Comparison of ENCODE assay signal across 7 cellular contexts in the genomic region with DNA sequence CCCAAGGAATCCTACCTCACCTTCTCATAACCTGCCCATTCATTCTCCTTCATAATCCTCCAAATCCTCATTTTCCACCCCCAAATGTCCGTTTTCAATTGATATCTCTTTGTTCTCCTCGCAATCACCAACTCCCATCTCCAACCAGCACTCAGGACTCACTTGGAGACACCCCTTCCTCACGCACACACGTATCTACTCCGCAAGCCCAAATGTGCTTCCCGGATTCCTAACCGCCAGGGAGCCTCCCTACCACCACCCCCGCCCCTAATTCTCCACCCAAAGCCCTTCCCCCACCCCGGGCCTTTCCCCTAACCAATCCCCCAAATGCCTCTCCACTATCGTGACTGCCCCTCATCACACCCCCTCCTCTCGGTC. TPM values are rescaled to one million over a fixed set of nuclear protein-coding genes. Genes with fewer than 3 reads are reported as not detected.
DNase-seq lines count a peak whose midpoint lies in the region; ATAC-seq and TF ChIP-seq lines count a peak whose summit lies in the region.

No MANE protein-coding gene starts in this region.

- H3K4me1 ChIP-seq in H9 (ENCODE audit: insufficient read depth, low read length), result peaks cover 4% of the 10 kb centered on the region; the same call in 1 of the 2 replicates
- peaks cover 2 to 77% (median 24%) of the 10 kb centered on the region in 3 donors for H3K4me1 ChIP-seq in gastroesophageal sphincter
- H3K4me1 ChIP-seq in skeletal muscle satellite cell (ENCODE audit: control insufficient read depth, insufficient read depth, low read length), result peaks cover 23% of the 10 kb centered on the region

- H3K27ac Mint-ChIP-seq in H9 (peak overlapping the region; percentile 92 to 100 (median 100)), T-cell (peak overlapping the region; percentile 98 to 99)

- peaks cover 10% of the 10 kb centered on the region for H3K79me1 ChIP-seq in H9 (ENCODE audit: insufficient read depth, low read depth, low read length, poor library complexity, severe bottlenecking)

- no peak overlapping the region for H3K4ac ChIP-seq in H9 (ENCODE audit: low read depth, low read length)

- no peak overlapping the region for H2BK15ac ChIP-seq in H9 (ENCODE audit: low read depth, low read length)

- no peak for TF ChIP-seq EP300 in gastroesophageal sphincter (IDR thresholded peaks at IDR 0.05)

- no peaks in the 10 kb centered on the region for H3K27me3 Mint-ChIP-seq in H9 (ENCODE audit: low read depth)
- H3K27me3 Mint-ChIP-seq in T-cell, result no peaks in the 10 kb centered on the region

- H3K36me3 Mint-ChIP-seq in H9 (ENCODE audit: insufficient read depth in 1 of 3, low read depth in 3 of 3) (peaks cover 0 to 6% (median 0%) of the 10 kb centered on the region in 3 experiments; a peak in 2 of 7 replicates), T-cell (no peaks in the 10 kb centered on the region)

- POLR2A ChIA-PET in T-cell (lab: Charles Lee), result interaction anchor here in 1 of 2 donors (1.0 kb wide), 1 partner anchor 13 kb away, joined by 7 read pairs; no protein-coding TSS in a partner anchor

- H3K9me3 ChIP-seq in H9 (ENCODE audit: control insufficient read depth, low read depth, low read length), result no peaks in the 10 kb centered on the region
- no peaks in the 10 kb centered on the region for H3K9me3 ChIP-seq in gastroesophageal sphincter
- no peaks in the 10 kb centered on the region for H3K9me3 ChIP-seq in skeletal muscle satellite cell (replicated peaks; ENCODE audit: low read length)

- H3K9me3 Mint-ChIP-seq in H9, result no peaks in the 10 kb centered on the region
- H3K9me3 Mint-ChIP-seq in T-cell, result no peaks in the 10 kb centered on the region

- no peak overlapping the region for H4K91ac ChIP-seq in H9 (ENCODE audit: insufficient read length, low read depth, low read length)

- H4K8ac ChIP-seq in H9 (replicated peaks; ENCODE audit: insufficient read length, low read depth, low read length), result peak overlapping the region; percentile 78

- peaks cover 21% of the 10 kb centered on the region for H3K23me2 ChIP-seq in H9 (ENCODE audit: insufficient read length, low read depth, low read length, poor library complexity, severe bottlenecking)

- ATAC-seq in T-cell (replicated peaks in 1 of 4) (peak in 2 of 4 experiments; percentile 3 to 5), gastroesophageal sphincter (no peak), HG03439 (IDR thresholded peaks at IDR 0.05; ENCODE audit: unreplicated experiment) (no peak), HG02588 (IDR thresholded peaks at IDR 0.05; ENCODE audit: unreplicated experiment) (no peak)

- TF ChIP-seq CTCF in H9 (conservative IDR thresholded peaks at IDR 0.05) (no peak), gastroesophageal sphincter (IDR thresholded peaks at IDR 0.05) (no peak)

- no peak overlapping the region for H2AK5ac ChIP-seq in H9 (ENCODE audit: insufficient read length, low read length)

- H3K4me3 Mint-ChIP-seq in H9 (peak overlapping the region; percentile 97 to 98), T-cell (peak overlapping the region; percentile 96 to 99 (median 98))

- peak overlapping the region; percentile 68 for H4K5ac ChIP-seq in H9 (ENCODE audit: insufficient read length, low read depth, low read length)

- H3K27ac ChIP-seq in H9 (ENCODE audit: insufficient read length, low read depth, low read length) (no peak overlapping the region), gastroesophageal sphincter (peak overlapping the region; percentile 88 to 98 (median 94))

- CTCF ChIA-PET in T-cell (lab: Charles Lee), result interaction anchor here in 1 of 2 donors (0.7 to 1.8 kb wide), 3 partner anchors 44 to 484 kb away, joined by 3 to 5 read pairs (median 4); no protein-coding TSS in a partner anchor

- peak overlapping the region; percentile 16 for H3K56ac ChIP-seq in H9 (ENCODE audit: insufficient read length, low read depth, low read length)

- no peak overlapping the region for H2BK120ac ChIP-seq in H9 (ENCODE audit: low read depth, low read length, poor library complexity, severe bottlenecking)

- peaks cover 23 to 29% of the 10 kb centered on the region in 2 experiments for H3K4me1 Mint-ChIP-seq in H9
- peaks cover 50 to 54% (median 53%) of the 10 kb centered on the region in 3 donors for H3K4me1 Mint-ChIP-seq in T-cell

- no peak overlapping the region for H2AFZ ChIP-seq in H9 (ENCODE audit: low read length)

- H3K9ac ChIP-seq in H9 (ENCODE audit: extremely low read depth, insufficient read length, low read length), result peak overlapping the region; percentile 93
- peak overlapping the region; percentile 96 for H3K9ac ChIP-seq in skeletal muscle satellite cell (ENCODE audit: low read depth, low read length)

- no peak overlapping the region for H3T11ph ChIP-seq in H9 (ENCODE audit: low read length)

- no peaks in the 10 kb centered on the region for H3K27me3 ChIP-seq in H9 (ENCODE audit: insufficient read depth, low read length)
- no peaks in the 10 kb centered on the region for H3K27me3 ChIP-seq in gastroesophageal sphincter
- H3K27me3 ChIP-seq in skeletal muscle satellite cell (ENCODE audit: control insufficient read depth, insufficient read depth, low read length), result no peaks in the 10 kb centered on the region

- H3K23ac ChIP-seq in H9 (ENCODE audit: insufficient read length, low read depth, low read length), result no peak overlapping the region

- DNase-seq in H9 (no peak), T-cell (no peak), RKO (ENCODE audit: low spot score) (no peak)

- H3K4me3 ChIP-seq in gastroesophageal sphincter (peak overlapping the region; percentile 91 to 94), skeletal muscle satellite cell (ENCODE audit: low read length) (peak overlapping the region; percentile 92)

- H4K20me1 ChIP-seq in H9 (ENCODE audit: control insufficient read depth, insufficient read depth, insufficient read length), result no peaks in the 10 kb centered on the region

- 100% methylated on average over 2 of the region's 11 CpGs for WGBS in H9 (ENCODE audit: extremely low coverage, insufficient read length, low lambda C conversion rate)
- 0% methylated on average over 8 to 10 of the region's 11 CpGs for WGBS in gastroesophageal sphincter (ENCODE audit: low coverage in 1 of 2), 2 donors

- H3K79me2 ChIP-seq in H9 (ENCODE audit: insufficient read depth, low read length), result peaks cover 36% of the 10 kb centered on the region; the same call in 1 of the 2 replicates

- H2BK12ac ChIP-seq in H9 (ENCODE audit: insufficient read length, low read depth, low read length), result no peak overlapping the region

- peak overlapping the region; percentile 70 for H3K14ac ChIP-seq in H9 (ENCODE audit: insufficient read depth, low read length)

- peaks cover 0 to 3% of the 10 kb centered on the region in 2 donors for H3K36me3 ChIP-seq in gastroesophageal sphincter
- H3K36me3 ChIP-seq in skeletal muscle satellite cell (ENCODE audit: insufficient read depth, low read length), result peaks cover 14% of the 10 kb centered on the region

- no peak overlapping the region for H2BK20ac ChIP-seq in H9 (ENCODE audit: low read depth, low read length, poor library complexity, severe bottlenecking)

- no peak for TF ChIP-seq POLR2A in gastroesophageal sphincter (IDR thresholded peaks at IDR 0.05)

- peak overlapping the region; percentile 89 for H3K18ac ChIP-seq in H9 (ENCODE audit: insufficient read length, low read depth, low read length)

- H3K4me2 ChIP-seq in H9 (ENCODE audit: insufficient read depth, insufficient read length, low read length) (peak overlapping the region; percentile 91), skeletal muscle satellite cell (ENCODE audit: low read length) (peak overlapping the region; percentile 84)

- H2BK5ac ChIP-seq in H9 (ENCODE audit: insufficient read length, low read length), result peak overlapping the region; percentile 84

RNA-seq across cellular contexts. Expression of a gene that starts 0.3 kb away (rescaled TPM):
- total RNA-seq in H9 (2021), result 67.1 and 71.3 TPM in 2 replicates
- 10 to 100 TPM; 28.1 to 30.8 (median 28.6) TPM for total RNA-seq in T-cell
- total RNA-seq in gastroesophageal sphincter, result 100 to 1,000 TPM in 1 of 4 donors, 10 to 100 TPM in 3; 76.8 to 104 (median 94.5) TPM
- total RNA-seq in skeletal muscle satellite cell (2012; rRNA removed), result 49.4 and 75.4 TPM in 2 replicates

RNA-seq across cellular contexts. Expression of a gene that starts 0.6 kb away (rescaled TPM):
- 23.6 and 24.2 TPM in 2 replicates for total RNA-seq in H9 (2021)
- 10 to 100 TPM; 34.4 to 49.9 (median 43.5) TPM for total RNA-seq in T-cell
- 10 to 100 TPM; 45.2 to 63.6 (median 62.8) TPM for total RNA-seq in gastroesophageal sphincter
- 30.6 and 33.7 TPM in 2 replicates for total RNA-seq in skeletal muscle satellite cell (2012; rRNA removed)
